Comparison of ENCODE assay signal across 1 cellular context in the genomic region with DNA sequence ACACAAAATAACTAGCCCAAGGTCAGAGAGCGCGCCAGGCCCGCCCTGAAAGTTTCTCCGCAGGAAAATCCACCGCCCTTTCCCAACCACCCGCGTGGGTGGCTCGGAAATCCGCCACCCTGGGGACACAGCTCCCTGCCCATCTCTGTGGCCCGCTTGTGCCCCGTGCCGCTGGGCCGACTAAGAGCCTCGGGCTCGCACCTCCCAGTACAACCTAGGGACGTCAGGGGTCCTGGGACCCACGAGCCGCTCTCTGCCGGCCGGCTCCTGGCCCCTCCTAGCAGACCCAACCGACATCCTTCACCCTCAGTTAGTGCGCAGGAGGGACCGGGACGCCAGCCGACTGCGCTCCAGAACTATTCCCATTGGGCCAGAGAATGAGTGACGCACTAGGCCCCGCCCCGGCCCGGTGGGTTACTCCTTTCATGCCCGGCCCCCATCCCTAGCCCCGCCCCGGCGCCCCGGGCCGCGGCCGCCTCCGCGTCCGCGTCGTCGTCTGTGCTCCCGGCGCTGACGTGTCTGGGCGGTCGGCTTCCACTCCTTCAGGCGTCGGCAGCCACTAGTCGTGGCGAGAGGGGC.
A peak's percentile ranks its signal among the peaks of the same experiment; 100 is the strongest.
TF ChIP-seq lines count a peak whose summit lies in the region.

No MANE protein-coding gene starts in this region.

TF ChIP-seq in H1, 55 proteins besides CTCF, POLR2A, EP300 and RAD21:
- 0 out of 2 replicates have a peak, but pooled peaks have one; percentile 13 for TF ChIP-seq GABPA (IDR thresholded peaks at IDR 0.05; ENCODE audit: borderline replicate concordance, insufficient read depth, low read length)
- peak; percentile 31 for TF ChIP-seq NRF1 (IDR thresholded peaks at IDR 0.05; ENCODE audit: low read depth, low read length)
- TF ChIP-seq JUN (IDR thresholded peaks at IDR 0.05; ENCODE audit: low read depth, low read length), result no peak
- TF ChIP-seq, protein P1, sequence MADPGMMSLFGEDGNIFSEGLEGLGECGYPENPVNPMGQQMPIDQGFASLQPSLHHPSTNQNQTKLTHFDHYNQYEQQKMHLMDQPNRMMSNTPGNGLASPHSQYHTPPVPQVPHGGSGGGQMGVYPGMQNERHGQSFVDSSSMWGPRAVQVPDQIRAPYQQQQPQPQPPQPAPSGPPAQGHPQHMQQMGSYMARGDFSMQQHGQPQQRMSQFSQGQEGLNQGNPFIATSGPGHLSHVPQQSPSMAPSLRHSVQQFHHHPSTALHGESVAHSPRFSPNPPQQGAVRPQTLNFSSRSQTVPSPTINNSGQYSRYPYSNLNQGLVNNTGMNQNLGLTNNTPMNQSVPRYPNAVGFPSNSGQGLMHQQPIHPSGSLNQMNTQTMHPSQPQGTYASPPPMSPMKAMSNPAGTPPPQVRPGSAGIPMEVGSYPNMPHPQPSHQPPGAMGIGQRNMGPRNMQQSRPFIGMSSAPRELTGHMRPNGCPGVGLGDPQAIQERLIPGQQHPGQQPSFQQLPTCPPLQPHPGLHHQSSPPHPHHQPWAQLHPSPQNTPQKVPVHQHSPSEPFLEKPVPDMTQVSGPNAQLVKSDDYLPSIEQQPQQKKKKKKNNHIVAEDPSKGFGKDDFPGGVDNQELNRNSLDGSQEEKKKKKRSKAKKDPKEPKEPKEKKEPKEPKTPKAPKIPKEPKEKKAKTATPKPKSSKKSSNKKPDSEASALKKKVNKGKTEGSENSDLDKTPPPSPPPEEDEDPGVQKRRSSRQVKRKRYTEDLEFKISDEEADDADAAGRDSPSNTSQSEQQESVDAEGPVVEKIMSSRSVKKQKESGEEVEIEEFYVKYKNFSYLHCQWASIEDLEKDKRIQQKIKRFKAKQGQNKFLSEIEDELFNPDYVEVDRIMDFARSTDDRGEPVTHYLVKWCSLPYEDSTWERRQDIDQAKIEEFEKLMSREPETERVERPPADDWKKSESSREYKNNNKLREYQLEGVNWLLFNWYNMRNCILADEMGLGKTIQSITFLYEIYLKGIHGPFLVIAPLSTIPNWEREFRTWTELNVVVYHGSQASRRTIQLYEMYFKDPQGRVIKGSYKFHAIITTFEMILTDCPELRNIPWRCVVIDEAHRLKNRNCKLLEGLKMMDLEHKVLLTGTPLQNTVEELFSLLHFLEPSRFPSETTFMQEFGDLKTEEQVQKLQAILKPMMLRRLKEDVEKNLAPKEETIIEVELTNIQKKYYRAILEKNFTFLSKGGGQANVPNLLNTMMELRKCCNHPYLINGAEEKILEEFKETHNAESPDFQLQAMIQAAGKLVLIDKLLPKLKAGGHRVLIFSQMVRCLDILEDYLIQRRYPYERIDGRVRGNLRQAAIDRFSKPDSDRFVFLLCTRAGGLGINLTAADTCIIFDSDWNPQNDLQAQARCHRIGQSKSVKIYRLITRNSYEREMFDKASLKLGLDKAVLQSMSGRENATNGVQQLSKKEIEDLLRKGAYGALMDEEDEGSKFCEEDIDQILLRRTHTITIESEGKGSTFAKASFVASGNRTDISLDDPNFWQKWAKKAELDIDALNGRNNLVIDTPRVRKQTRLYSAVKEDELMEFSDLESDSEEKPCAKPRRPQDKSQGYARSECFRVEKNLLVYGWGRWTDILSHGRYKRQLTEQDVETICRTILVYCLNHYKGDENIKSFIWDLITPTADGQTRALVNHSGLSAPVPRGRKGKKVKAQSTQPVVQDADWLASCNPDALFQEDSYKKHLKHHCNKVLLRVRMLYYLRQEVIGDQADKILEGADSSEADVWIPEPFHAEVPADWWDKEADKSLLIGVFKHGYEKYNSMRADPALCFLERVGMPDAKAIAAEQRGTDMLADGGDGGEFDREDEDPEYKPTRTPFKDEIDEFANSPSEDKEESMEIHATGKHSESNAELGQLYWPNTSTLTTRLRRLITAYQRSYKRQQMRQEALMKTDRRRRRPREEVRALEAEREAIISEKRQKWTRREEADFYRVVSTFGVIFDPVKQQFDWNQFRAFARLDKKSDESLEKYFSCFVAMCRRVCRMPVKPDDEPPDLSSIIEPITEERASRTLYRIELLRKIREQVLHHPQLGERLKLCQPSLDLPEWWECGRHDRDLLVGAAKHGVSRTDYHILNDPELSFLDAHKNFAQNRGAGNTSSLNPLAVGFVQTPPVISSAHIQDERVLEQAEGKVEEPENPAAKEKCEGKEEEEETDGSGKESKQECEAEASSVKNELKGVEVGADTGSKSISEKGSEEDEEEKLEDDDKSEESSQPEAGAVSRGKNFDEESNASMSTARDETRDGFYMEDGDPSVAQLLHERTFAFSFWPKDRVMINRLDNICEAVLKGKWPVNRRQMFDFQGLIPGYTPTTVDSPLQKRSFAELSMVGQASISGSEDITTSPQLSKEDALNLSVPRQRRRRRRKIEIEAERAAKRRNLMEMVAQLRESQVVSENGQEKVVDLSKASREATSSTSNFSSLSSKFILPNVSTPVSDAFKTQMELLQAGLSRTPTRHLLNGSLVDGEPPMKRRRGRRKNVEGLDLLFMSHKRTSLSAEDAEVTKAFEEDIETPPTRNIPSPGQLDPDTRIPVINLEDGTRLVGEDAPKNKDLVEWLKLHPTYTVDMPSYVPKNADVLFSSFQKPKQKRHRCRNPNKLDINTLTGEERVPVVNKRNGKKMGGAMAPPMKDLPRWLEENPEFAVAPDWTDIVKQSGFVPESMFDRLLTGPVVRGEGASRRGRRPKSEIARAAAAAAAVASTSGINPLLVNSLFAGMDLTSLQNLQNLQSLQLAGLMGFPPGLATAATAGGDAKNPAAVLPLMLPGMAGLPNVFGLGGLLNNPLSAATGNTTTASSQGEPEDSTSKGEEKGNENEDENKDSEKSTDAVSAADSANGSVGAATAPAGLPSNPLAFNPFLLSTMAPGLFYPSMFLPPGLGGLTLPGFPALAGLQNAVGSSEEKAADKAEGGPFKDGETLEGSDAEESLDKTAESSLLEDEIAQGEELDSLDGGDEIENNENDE (IDR thresholded peaks at IDR 0.05; ENCODE audit: insufficient replicate concordance, low read length), result no peak
- TF ChIP-seq CREB1 (IDR thresholded peaks at IDR 0.05), result peak; percentile 66
- TF ChIP-seq, protein P2, sequence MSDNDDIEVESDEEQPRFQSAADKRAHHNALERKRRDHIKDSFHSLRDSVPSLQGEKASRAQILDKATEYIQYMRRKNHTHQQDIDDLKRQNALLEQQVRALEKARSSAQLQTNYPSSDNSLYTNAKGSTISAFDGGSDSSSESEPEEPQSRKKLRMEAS (IDR thresholded peaks at IDR 0.05), result peak; percentile 34; the same call in 1 of the 2 replicates
- TF ChIP-seq EZH2 (IDR thresholded peaks at IDR 0.05; ENCODE audit: low read depth, low read length, severe bottlenecking), result peak; percentile 19
- no peak for TF ChIP-seq KDM1A (IDR thresholded peaks at IDR 0.05; ENCODE audit: borderline replicate concordance, low read length)
- peak; percentile 48; the same call in 1 of the 2 replicates for TF ChIP-seq PHF8 (conservative IDR thresholded peaks at IDR 0.05; ENCODE audit: low read depth, low read length)
- no peak for TF ChIP-seq SAP30 (IDR thresholded peaks at IDR 0.05; ENCODE audit: insufficient read depth, insufficient replicate concordance, low read length)
- peak; percentile 89 for TF ChIP-seq TBP (IDR thresholded peaks at IDR 0.05; ENCODE audit: low read depth, low read length)
- TF ChIP-seq TAF1 (IDR thresholded peaks at IDR 0.05; ENCODE audit: low read depth, low read length), result peak; percentile 93
- TF ChIP-seq HDAC2 (IDR thresholded peaks at IDR 0.05; ENCODE audit: borderline replicate concordance in 1 of 2, low read depth in 2 of 2, low read length in 2 of 2), result no peak
- TF ChIP-seq TAF7 (optimal IDR thresholded peaks at IDR 0.05; ENCODE audit: borderline replicate concordance, low read depth, low read length), result peak; percentile 81
- TF ChIP-seq EGR1 (IDR thresholded peaks at IDR 0.05; ENCODE audit: borderline replicate concordance, low read depth, low read length), result peak; percentile 52; the same call in 1 of the 2 replicates
- peak; percentile 6 for TF ChIP-seq ASH2L (IDR thresholded peaks at IDR 0.05; ENCODE audit: low read length)
- peak; percentile 66 for TF ChIP-seq POLR2AphosphoS5 (IDR thresholded peaks at IDR 0.05; ENCODE audit: low read depth, low read length)
- no peak for TF ChIP-seq SP4 (IDR thresholded peaks at IDR 0.05; ENCODE audit: low read length)
- no peak for TF ChIP-seq CBX8 (IDR thresholded peaks at IDR 0.05; ENCODE audit: borderline replicate concordance, low read depth, low read length)
- TF ChIP-seq SIRT6 (IDR thresholded peaks at IDR 0.05; ENCODE audit: low read length), result no peak
- TF ChIP-seq BACH1 (IDR thresholded peaks at IDR 0.05; ENCODE audit: low read length), result peak; percentile 9; the same call in 1 of the 2 replicates
